In genomic region chr9:128116104-128117083, GRCh38 we compare ENCODE assay signal across 18 cellular contexts. TPM values are rescaled to one million over a fixed set of nuclear protein-coding genes. Genes with fewer than 3 reads are reported as not detected.
DNase-seq lines count a peak whose midpoint lies in the region; ATAC-seq, FAIRE-seq and TF ChIP-seq lines count a peak whose summit lies in the region.
"Had no signal": no experiment of that assay in that cellular context is flagged by ENCODE, and none has a peak within 500 bp of the region (broad histone marks: within the 10 kb centered on the region; RNA-seq: fewer than 3 reads in every experiment).

No MANE protein-coding gene starts in this region.

- no peak for TF ChIP-seq CTCF in endodermal cell (conservative IDR thresholded peaks at IDR 0.05)
- TF ChIP-seq CTCF in osteoblast (IDR thresholded peaks at IDR 0.05; ENCODE audit: extremely low read depth, low read depth, low read length) = no peak
- TF ChIP-seq CTCF in smooth muscle cell (IDR thresholded peaks at IDR 0.05; ENCODE audit: borderline replicate concordance, insufficient read depth, poor library complexity, severe bottlenecking) = no peak

- no peaks in the 10 kb centered on the region for H3K4me1 ChIP-seq in endodermal cell (ENCODE audit: control insufficient read depth, insufficient read depth, low read length)
- H3K4me1 ChIP-seq in osteoblast (ENCODE audit: insufficient read depth, low read length) = no peaks in the 10 kb centered on the region
- H3K4me1 ChIP-seq in smooth muscle cell (ENCODE audit: low read depth) = no peaks in the 10 kb centered on the region
- H3K4me1 ChIP-seq: HAP-1 had no signal

- H3K4me2 ChIP-seq in osteoblast (ENCODE audit: insufficient read depth, low read length) (no peak overlapping the region), smooth muscle cell (no peak overlapping the region)

- no peak for DNase-seq in stimulated activated naive CD8-positive, alpha-beta T cell treated with anti-CD3 and anti-CD28 coated beads, Interleukin-15, Interleukin-2, amounts not matched to agents 100 U/mL and 50 U/mL, for 24 hours
- DNase-seq in endodermal cell (peak; percentile 39), osteoblast (ENCODE audit: insufficient read length, low spot score, missing footprints) (peak; percentile 23), H54 (ENCODE audit: insufficient read length, low spot score) (no peak), smooth muscle cell (lab: John Stamatoyannopoulos, UW; ENCODE audit: unreplicated experiment) (no peak), GM19238 (ENCODE audit: insufficient read length, low spot score) (no peak)
- DNase-seq in activated T-cell treated with anti-CD3 and anti-CD28 coated beads, Interleukin-2, amount 50 U/mL, for 72 hours = no peak
- DNase-seq: activated gamma-delta T cell treated with Interleukin-2 at 50 U/mL for 16 hours; COR-L47; MG63; NCI-H2029; stimulated activated CD4-positive, alpha-beta T cell treated with anti-CD3 and anti-CD28 coated beads, Interleukin-1b, Interleukin-23, amount 100 ng/mL, for 48 hours; SW 1271 had no signal

- no peak overlapping the region for H3K4me3 ChIP-seq in endodermal cell (ENCODE audit: low read length)
- H3K4me3 ChIP-seq in osteoblast (ENCODE audit: insufficient read depth, low read length) = no peak overlapping the region
- no peak overlapping the region for H3K4me3 ChIP-seq in smooth muscle cell
- H3K4me3 ChIP-seq: HAP-1, MG63 had no signal

- H3K27me3 ChIP-seq in endodermal cell (ENCODE audit: control insufficient read depth, insufficient read depth, low read length, poor library complexity, severe bottlenecking) (no peaks in the 10 kb centered on the region), osteoblast (ENCODE audit: insufficient read depth, low read length) (no peaks in the 10 kb centered on the region), smooth muscle cell (ENCODE audit: low read depth) (no peaks in the 10 kb centered on the region)
- H3K27me3 ChIP-seq: dorsolateral prefrontal cortex, MG63 had no signal

- no peak overlapping the region for H2AFZ ChIP-seq in osteoblast (ENCODE audit: low read length)
- H2AFZ ChIP-seq in smooth muscle cell (ENCODE audit: low read depth) = no peak overlapping the region

- H3K27ac ChIP-seq in endodermal cell (ENCODE audit: low read depth, low read length) (no peak overlapping the region), osteoblast (ENCODE audit: low read depth, low read length) (no peak overlapping the region), smooth muscle cell (ENCODE audit: low read depth) (no peak overlapping the region)
- H3K27ac ChIP-seq: dorsolateral prefrontal cortex had no signal

- peaks cover 21% of the 10 kb centered on the region for H3K4me1 Mint-ChIP-seq in stimulated activated naive CD8-positive, alpha-beta T cell treated with anti-CD3 and anti-CD28 coated beads, Interleukin-15, Interleukin-2, amounts not matched to agents 100 ng/mL and 50 ng/mL, for 24 hours (ENCODE audit: low read depth)
- no peaks in the 10 kb centered on the region for H3K4me1 Mint-ChIP-seq in endodermal cell
- peaks cover 5% of the 10 kb centered on the region for H3K4me1 Mint-ChIP-seq in activated T-cell treated with anti-CD3 and anti-CD28 coated beads, Interleukin-2, amount 50 U/mL, for 72 hours (ENCODE audit: low read depth)

- H4K20me1 ChIP-seq in osteoblast (ENCODE audit: insufficient read depth, low read length) (no peaks in the 10 kb centered on the region), smooth muscle cell (ENCODE audit: low read depth) (no peaks in the 10 kb centered on the region)

- H3K36me3 Mint-ChIP-seq in stimulated activated naive CD8-positive, alpha-beta T cell treated with anti-CD3 and anti-CD28 coated beads, Interleukin-15, Interleukin-2, amounts not matched to agents 100 ng/mL and 50 ng/mL, for 24 hours (ENCODE audit: low read depth) = peaks cover 18% of the 10 kb centered on the region
- peaks cover 21% of the 10 kb centered on the region for H3K36me3 Mint-ChIP-seq in endodermal cell (ENCODE audit: low read depth)
- H3K36me3 Mint-ChIP-seq in activated T-cell treated with anti-CD3 and anti-CD28 coated beads, Interleukin-2, amount 50 U/mL, for 72 hours (ENCODE audit: insufficient read depth in 2 of 2) = peaks cover 0 to 3% of the 10 kb centered on the region in 2 donors

- no peaks in the 10 kb centered on the region for H3K27me3 Mint-ChIP-seq in stimulated activated naive CD8-positive, alpha-beta T cell treated with anti-CD3 and anti-CD28 coated beads, Interleukin-15, Interleukin-2, amounts not matched to agents 100 ng/mL and 50 ng/mL, for 24 hours
- H3K27me3 Mint-ChIP-seq in endodermal cell (ENCODE audit: insufficient read depth) = no peaks in the 10 kb centered on the region
- H3K27me3 Mint-ChIP-seq in activated T-cell treated with anti-CD3 and anti-CD28 coated beads, Interleukin-2, amount 50 U/mL, for 72 hours (ENCODE audit: low read depth) = no peaks in the 10 kb centered on the region
- H3K27me3 Mint-ChIP-seq: type B pancreatic cell had no signal

- 93 to 95% methylated on average over 9 to 16 of the region's 16 CpGs for WGBS in endodermal cell (ENCODE audit: insufficient coverage in 1 of 2, insufficient read length in 1 of 2), 2 experiments
- 90% methylated on average over 16 of the region's 16 CpGs for WGBS in smooth muscle cell (ENCODE audit: low lambda C conversion rate)

- no peaks in the 10 kb centered on the region for H3F3A ChIP-seq in smooth muscle cell (ENCODE audit: low read depth)

- H3K4me3 Mint-ChIP-seq in stimulated activated naive CD8-positive, alpha-beta T cell treated with anti-CD3 and anti-CD28 coated beads, Interleukin-15, Interleukin-2, amounts not matched to agents 100 ng/mL and 50 ng/mL, for 24 hours = no peak overlapping the region
- H3K4me3 Mint-ChIP-seq in endodermal cell = no peak overlapping the region
- no peak overlapping the region for H3K4me3 Mint-ChIP-seq in activated T-cell treated with anti-CD3 and anti-CD28 coated beads, Interleukin-2, amount 50 U/mL, for 72 hours
- H3K4me3 Mint-ChIP-seq: type B pancreatic cell had no signal

- no peaks in the 10 kb centered on the region for H3K9me3 Mint-ChIP-seq in stimulated activated naive CD8-positive, alpha-beta T cell treated with anti-CD3 and anti-CD28 coated beads, Interleukin-15, Interleukin-2, amounts not matched to agents 100 ng/mL and 50 ng/mL, for 24 hours
- peaks cover 4% of the 10 kb centered on the region for H3K9me3 Mint-ChIP-seq in endodermal cell
- no peaks in the 10 kb centered on the region for H3K9me3 Mint-ChIP-seq in activated T-cell treated with anti-CD3 and anti-CD28 coated beads, Interleukin-2, amount 50 U/mL, for 72 hours
- H3K9me3 Mint-ChIP-seq: type B pancreatic cell had no signal

- peaks cover 27% of the 10 kb centered on the region for H3K36me3 ChIP-seq in endodermal cell (ENCODE audit: control insufficient read depth, insufficient read depth, low read length)
- no peaks in the 10 kb centered on the region for H3K36me3 ChIP-seq in osteoblast (ENCODE audit: insufficient read depth, low read length)
- H3K36me3 ChIP-seq in smooth muscle cell (ENCODE audit: low read depth) = no peaks in the 10 kb centered on the region

- TF ChIP-seq POLR2A in H54 (IDR thresholded peaks at IDR 0.05; ENCODE audit: low read depth, low read length) = no peak

- peak overlapping the region; percentile 12 for H3K27ac Mint-ChIP-seq in stimulated activated naive CD8-positive, alpha-beta T cell treated with anti-CD3 and anti-CD28 coated beads, Interleukin-15, Interleukin-2, amounts not matched to agents 100 ng/mL and 50 ng/mL, for 24 hours
- no peak overlapping the region for H3K27ac Mint-ChIP-seq in endodermal cell
- H3K27ac Mint-ChIP-seq in activated T-cell treated with anti-CD3 and anti-CD28 coated beads, Interleukin-2, amount 50 U/mL, for 72 hours = no peak overlapping the region

- no peak overlapping the region for H3K9ac ChIP-seq in endodermal cell (ENCODE audit: extremely low read depth, low read length, poor library complexity, severe bottlenecking)
- no peak overlapping the region for H3K9ac ChIP-seq in smooth muscle cell (ENCODE audit: low read depth)

- H3K9me3 ChIP-seq in endodermal cell (ENCODE audit: control insufficient read depth, low read length) (peaks cover 7% of the 10 kb centered on the region), osteoblast (ENCODE audit: low read depth, low read length) (no peaks in the 10 kb centered on the region), smooth muscle cell (replicated peaks; ENCODE audit: low read depth) (no peaks in the 10 kb centered on the region)
- H3K9me3 ChIP-seq: HAP-1, MG63 had no signal

- no peak for ATAC-seq in stimulated activated naive CD8-positive, alpha-beta T cell treated with anti-CD3 and anti-CD28 coated beads, Interleukin-15, Interleukin-2, amounts not matched to agents 100 U/mL and 50 U/mL, for 24 hours
- no peak for ATAC-seq in activated T-cell treated with anti-CD3 and anti-CD28 coated beads, Interleukin-2, amount 50 U/mL, for 72 hours (replicated peaks in 1 of 2)

- no peaks in the 10 kb centered on the region for H3K79me2 ChIP-seq in osteoblast (ENCODE audit: insufficient read depth, low read length)
- no peaks in the 10 kb centered on the region for H3K79me2 ChIP-seq in smooth muscle cell (ENCODE audit: low read depth)

- FAIRE-seq in H54 (lab: Jason Lieb, UNC) = no peak

RNA-seq across cellular contexts. Expression of gene PTGES2, which starts 11.1 kb away (rescaled TPM):
- total RNA-seq in endodermal cell (10 to 100 TPM; 73.5 to 84.5 TPM), osteoblast (42.7 and 50.3 TPM in 2 replicates), smooth muscle cell (20.7 and 31.5 TPM in 2 replicates)
- 36.7 TPM for polyA plus RNA-seq in endodermal cell (2013, experiment 1 of 2)
- 33.1 TPM for polyA plus RNA-seq in endodermal cell (2013, experiment 2 of 2)
- total RNA-seq in activated T-cell treated with anti-CD3 and anti-CD28 coated beads, Interleukin-2, amount 50 U/mL, for 72 hours = 10 to 100 TPM; 23.5 to 27.5 TPM
- 78.6 and 102 TPM in 2 replicates for polyA plus RNA-seq in smooth muscle cell

RNA-seq across cellular contexts. Expression of gene LCN2, which starts 32.9 kb away (rescaled TPM):
- total RNA-seq in endodermal cell (not detected), osteoblast (not detected in 2 replicates), smooth muscle cell (not detected in 2 replicates)
- not detected for polyA plus RNA-seq in endodermal cell (2013, experiment 1 of 2)
- polyA plus RNA-seq in endodermal cell (2013, experiment 2 of 2) = not detected
- not detected for total RNA-seq in activated T-cell treated with anti-CD3 and anti-CD28 coated beads, Interleukin-2, amount 50 U/mL, for 72 hours
- 0.38 TPM in 1 of 2 replicates, not detected in the other for polyA plus RNA-seq in smooth muscle cell
- total RNA-seq: myocyte had no signal

RNA-seq across cellular contexts. Expression of gene BBLN, which starts 43.7 kb away (rescaled TPM):
- total RNA-seq in endodermal cell (10 to 100 TPM; 65.7 to 82.1 TPM), osteoblast (24.5 and 33.3 TPM in 2 replicates), smooth muscle cell (209 and 229 TPM in 2 replicates)
- polyA plus RNA-seq in endodermal cell (2013, experiment 1 of 2) = 105 TPM
- 99.0 TPM for polyA plus RNA-seq in endodermal cell (2013, experiment 2 of 2)
- 10 to 100 TPM; 72.9 to 81.4 TPM for total RNA-seq in activated T-cell treated with anti-CD3 and anti-CD28 coated beads, Interleukin-2, amount 50 U/mL, for 72 hours
- polyA plus RNA-seq in smooth muscle cell = 119 and 133 TPM in 2 replicates

RNA-seq across cellular contexts. Expression of gene SLC25A25, which starts 48.4 kb away (rescaled TPM):
- total RNA-seq in endodermal cell (10 to 100 TPM; 12.9 to 13.1 TPM), osteoblast (9.7 and 13.4 TPM in 2 replicates), smooth muscle cell (15.7 and 20.6 TPM in 2 replicates)
- polyA plus RNA-seq in endodermal cell (2013, experiment 1 of 2) = 12.8 TPM
- polyA plus RNA-seq in endodermal cell (2013, experiment 2 of 2) = 11.1 TPM
- 10 to 100 TPM in 1 of 2 donors, 1 to 10 TPM in 1; 9.7 to 11.2 TPM for total RNA-seq in activated T-cell treated with anti-CD3 and anti-CD28 coated beads, Interleukin-2, amount 50 U/mL, for 72 hours
- polyA plus RNA-seq in smooth muscle cell = 19.9 and 20.5 TPM in 2 replicates

RNA-seq across cellular contexts. Expression of gene NAIF1, which starts 49.3 kb away (rescaled TPM):
- total RNA-seq in endodermal cell = 1 to 10 TPM; 6.2 to 6.6 TPM
- polyA plus RNA-seq in endodermal cell (2013, experiment 1 of 2) = 7.9 TPM
- polyA plus RNA-seq in endodermal cell (2013, experiment 2 of 2) = 7.3 TPM
- 10.1 and 10.6 TPM in 2 replicates for total RNA-seq in osteoblast
- total RNA-seq in activated T-cell treated with anti-CD3 and anti-CD28 coated beads, Interleukin-2, amount 50 U/mL, for 72 hours = 10 to 100 TPM; 11.9 to 17.9 TPM
- total RNA-seq in smooth muscle cell = 3.8 and 5.2 TPM in 2 replicates
- 6.7 and 8.9 TPM in 2 replicates for polyA plus RNA-seq in smooth muscle cell

Comparison
In these comparisons a context has a peak if more than half of its experiments do, and no peak if none do; other contexts are left out.
1. DNase-seq: peak in endodermal cell (single experiment) and osteoblast (single experiment); none in stimulated activated naive CD8-positive, alpha-beta T cell treated with anti-CD3 and anti-CD28 coated beads, Interleukin-15, Interleukin-2, amounts not matched to agents 100 U/mL and 50 U/mL, for 24 hours (single experiment), activated T-cell treated with anti-CD3 and anti-CD28 coated beads, Interleukin-2, amount 50 U/mL, for 72 hours (0 of 2), H54 (single experiment), smooth muscle cell (single experiment) and GM19238 (single experiment).